In the genomic region with DNA sequence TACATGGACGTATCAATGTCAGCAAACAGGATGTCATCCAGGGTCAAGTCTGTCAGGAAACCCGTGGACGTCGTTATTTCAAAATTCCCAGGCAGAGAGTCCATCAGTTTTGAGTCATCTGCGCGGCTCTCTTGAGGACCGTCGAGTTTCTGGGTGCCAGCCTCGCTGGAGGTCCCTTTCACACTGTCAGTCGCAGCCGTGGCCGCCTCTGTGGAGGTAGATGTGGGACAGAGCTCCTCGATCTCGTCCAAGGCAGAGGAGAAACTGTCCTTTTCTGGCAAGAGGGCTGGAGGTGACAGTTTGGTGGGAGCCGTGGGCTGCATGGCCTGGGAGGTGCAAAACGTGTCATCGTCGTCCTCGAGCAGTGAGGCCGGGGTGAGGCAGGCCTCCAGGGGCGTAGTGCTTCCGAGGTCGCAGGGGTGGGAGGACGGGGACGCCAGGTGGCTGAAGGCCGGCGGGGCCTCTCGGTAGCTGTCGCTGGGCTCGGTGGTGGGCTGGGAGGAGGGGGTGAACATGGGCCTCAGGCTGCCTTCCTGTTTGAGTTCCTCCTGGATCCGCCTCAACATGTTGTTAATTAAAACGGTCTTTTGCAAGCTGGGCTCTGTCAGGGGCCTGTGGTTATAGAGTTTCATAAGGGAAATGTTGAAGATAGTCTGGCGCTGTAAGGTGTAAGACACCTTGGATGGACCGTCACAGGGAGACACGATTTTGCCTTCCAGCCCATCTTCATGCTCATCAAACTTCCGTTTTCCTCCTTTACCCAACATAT, we compare ENCODE assay signal across 9 cellular contexts. TPM values are rescaled to one million over a fixed set of nuclear protein-coding genes. Genes with fewer than 3 reads are reported as not detected.
DNase-seq lines count a peak whose midpoint lies in the region; ATAC-seq and TF ChIP-seq lines count a peak whose summit lies in the region.
"Had no signal": no experiment of that assay in that cellular context is flagged by ENCODE, and none has a peak within 500 bp of the region (broad histone marks: within the 10 kb centered on the region; RNA-seq: fewer than 3 reads in every experiment).

No MANE protein-coding gene starts in this region.

- intact Hi-C loops in activated T-helper 2 cell treated with anti-CD3 and anti-CD28 coated beads, Interferon-gamma antibody, Interleukin-2, Interleukin-4, amounts not matched to agents 10 μg/mL and 5 μg/mL and 100 μg/mL, durations not matched to agents 14 hours and 24 hours and 36 hours (cut with micrococcal nuclease) = no loop called here

- ATAC-seq in GM19043 (IDR thresholded peaks at IDR 0.05; ENCODE audit: low read depth, unreplicated experiment) (peak; percentile 69), HG03135 (IDR thresholded peaks at IDR 0.05; ENCODE audit: unreplicated experiment) (peak; percentile 62)

- DNase-seq in AG10803 (ENCODE audit: low read depth) (peak; percentile 21), osteoblast (ENCODE audit: insufficient read length, low spot score, missing footprints) (no peak), NCI-H2171 (lab: John Stamatoyannopoulos, UW) (no peak)
- DNase-seq in activated T-helper 2 cell treated with anti-CD3 and anti-CD28 coated beads, Interferon-gamma antibody, Interleukin-2, Interleukin-4, amounts not matched to agents 10 μg/mL and 5 μg/mL and 100 μg/mL, durations not matched to agents 14 hours and 24 hours and 36 hours (ENCODE audit: low spot score) = no peak
- DNase-seq in effector CD4-positive, alpha-beta T cell = no peak

- H3K4me1 Mint-ChIP-seq in activated T-helper 2 cell treated with anti-CD3 and anti-CD28 coated beads, Interferon-gamma antibody, Interleukin-2, Interleukin-4, amounts not matched to agents 10 μg/mL and 5 μg/mL and 100 μg/mL, durations not matched to agents 14 hours and 24 hours and 36 hours (ENCODE audit: low read depth) = peaks cover 46% of the 10 kb centered on the region

- H3K4me3 Mint-ChIP-seq in activated T-helper 2 cell treated with anti-CD3 and anti-CD28 coated beads, Interferon-gamma antibody, Interleukin-2, Interleukin-4, amounts not matched to agents 10 μg/mL and 5 μg/mL and 100 μg/mL, durations not matched to agents 14 hours and 24 hours and 36 hours (ENCODE audit: low read depth) = peak overlapping the region; percentile 57

- H3K27ac ChIP-seq in thymus (ENCODE audit: low read depth) (peak overlapping the region; percentile 10), osteoblast (ENCODE audit: low read depth, low read length) (no peak overlapping the region)
- H3K27ac ChIP-seq: thoracic aorta had no signal

- peak overlapping the region; percentile 84 for H3K27ac Mint-ChIP-seq in activated T-helper 2 cell treated with anti-CD3 and anti-CD28 coated beads, Interferon-gamma antibody, Interleukin-2, Interleukin-4, amounts not matched to agents 10 μg/mL and 5 μg/mL and 100 μg/mL, durations not matched to agents 14 hours and 24 hours and 36 hours

- no peaks in the 10 kb centered on the region for H3K27me3 ChIP-seq in thymus (ENCODE audit: control insufficient read depth, insufficient read depth)
- no peaks in the 10 kb centered on the region for H3K27me3 ChIP-seq in osteoblast (ENCODE audit: insufficient read depth, low read length)

- no peak overlapping the region for H3K4me3 ChIP-seq in AG10803 (ENCODE audit: low read length)
- H3K4me3 ChIP-seq in thymus (ENCODE audit: low read length) = no peak overlapping the region
- no peak overlapping the region for H3K4me3 ChIP-seq in osteoblast (ENCODE audit: insufficient read depth, low read length)
- H3K4me3 ChIP-seq: thoracic aorta had no signal

- peaks cover 28% of the 10 kb centered on the region for H3K4me1 ChIP-seq in thymus (ENCODE audit: control insufficient read depth, insufficient read depth, low read length)
- peaks cover 34% of the 10 kb centered on the region for H3K4me1 ChIP-seq in osteoblast (ENCODE audit: insufficient read depth, low read length)

- H3K4me2 ChIP-seq in osteoblast (ENCODE audit: insufficient read depth, low read length) = no peak overlapping the region

- peaks cover 47% of the 10 kb centered on the region for H3K36me3 Mint-ChIP-seq in activated T-helper 2 cell treated with anti-CD3 and anti-CD28 coated beads, Interferon-gamma antibody, Interleukin-2, Interleukin-4, amounts not matched to agents 10 μg/mL and 5 μg/mL and 100 μg/mL, durations not matched to agents 14 hours and 24 hours and 36 hours (ENCODE audit: low read depth)

- peaks cover 100% of the 10 kb centered on the region for H4K20me1 ChIP-seq in osteoblast (ENCODE audit: insufficient read depth, low read length)

- 41% methylated on average over 36 of the region's 36 CpGs for WGBS in thymus

- no peak overlapping the region for H2AFZ ChIP-seq in osteoblast (ENCODE audit: low read length)

- peaks cover 100% of the 10 kb centered on the region for H3K79me2 ChIP-seq in osteoblast (ENCODE audit: insufficient read depth, low read length)

- H3K27me3 Mint-ChIP-seq in activated T-helper 2 cell treated with anti-CD3 and anti-CD28 coated beads, Interferon-gamma antibody, Interleukin-2, Interleukin-4, amounts not matched to agents 10 μg/mL and 5 μg/mL and 100 μg/mL, durations not matched to agents 14 hours and 24 hours and 36 hours (ENCODE audit: low read depth) = no peaks in the 10 kb centered on the region

- H3K36me3 ChIP-seq in thymus (ENCODE audit: control insufficient read depth, insufficient read depth) (peaks cover 32% of the 10 kb centered on the region), osteoblast (ENCODE audit: insufficient read depth, low read length) (peaks cover 72% of the 10 kb centered on the region)
- H3K36me3 ChIP-seq: thoracic aorta had no signal

- TF ChIP-seq CTCF in AG10803 (conservative IDR thresholded peaks at IDR 0.05; ENCODE audit: low read length) (no peak), osteoblast (IDR thresholded peaks at IDR 0.05; ENCODE audit: extremely low read depth, low read depth, low read length) (no peak)

- no peaks in the 10 kb centered on the region for H3K9me3 ChIP-seq in thymus (ENCODE audit: control insufficient read depth)
- H3K9me3 ChIP-seq in osteoblast (ENCODE audit: low read depth, low read length) = no peaks in the 10 kb centered on the region
- H3K9me3 ChIP-seq: thoracic aorta had no signal

- no peaks in the 10 kb centered on the region for H3K9me3 Mint-ChIP-seq in activated T-helper 2 cell treated with anti-CD3 and anti-CD28 coated beads, Interferon-gamma antibody, Interleukin-2, Interleukin-4, amounts not matched to agents 10 μg/mL and 5 μg/mL and 100 μg/mL, durations not matched to agents 14 hours and 24 hours and 36 hours

RNA-seq across cellular contexts. Expression of a gene that starts 17.4 kb away (rescaled TPM):
- 29.2 and 31.0 TPM in 2 replicates for total RNA-seq in activated T-helper 2 cell treated with anti-CD3 and anti-CD28 coated beads, Interferon-gamma antibody, Interleukin-2, Interleukin-4, amounts not matched to agents 10 μg/mL and 5 μg/mL and 100 μg/mL, durations not matched to agents 14 hours and 24 hours and 36 hours
- 37.6 TPM for polyA plus RNA-seq in thymus
- total RNA-seq in osteoblast = 24.6 and 26.5 TPM in 2 replicates
